In the genomic region with DNA sequence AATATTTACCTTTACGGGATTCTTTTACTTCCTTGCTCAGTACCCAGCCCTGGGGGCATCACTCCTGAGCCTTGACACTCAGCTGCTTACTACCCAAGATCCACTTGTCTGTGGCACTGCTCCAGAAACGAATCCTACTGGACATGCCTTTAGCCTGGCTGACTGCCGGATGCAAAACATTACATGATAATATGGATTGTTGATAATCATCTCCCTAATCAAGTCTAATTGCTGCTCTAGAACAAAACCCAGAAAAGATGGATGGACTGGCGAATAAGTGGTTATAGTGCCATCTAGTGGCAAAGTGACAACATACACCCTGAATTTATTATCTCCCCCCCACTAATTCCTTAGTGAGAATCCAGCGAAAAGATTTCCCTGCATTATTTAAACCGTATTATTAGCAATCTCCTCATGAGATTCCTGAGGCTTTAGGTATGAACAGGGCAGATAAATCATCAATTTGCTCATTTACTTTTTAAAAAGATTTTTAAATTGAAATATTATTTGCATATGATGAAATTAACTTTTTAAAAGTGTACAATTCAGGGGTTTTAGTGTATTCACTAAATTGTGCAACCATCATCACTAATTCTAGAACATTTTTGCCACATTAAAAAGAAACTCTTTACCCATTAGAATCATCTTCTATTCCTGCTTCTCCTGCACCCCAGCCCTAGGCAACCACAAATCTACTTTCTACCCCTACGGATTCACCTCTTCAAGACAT, we compare ENCODE assay signal across 8 cellular contexts.
DNase-seq lines count a peak whose midpoint lies in the region; ATAC-seq and TF ChIP-seq lines count a peak whose summit lies in the region.

No MANE protein-coding gene starts in this region.

- no peaks in the 10 kb centered on the region for H3K4me1 Mint-ChIP-seq in naive B cell

- TF ChIP-seq CTCF in epithelial cell of proximal tubule (conservative IDR thresholded peaks at IDR 0.05; ENCODE audit: low read depth, low read length): peak; percentile 78

- ATAC-seq in naive B cell (ENCODE audit: low read depth in 2 of 2) (peak; percentile 32 to 43), HG02642 (IDR thresholded peaks at IDR 0.05; ENCODE audit: poor library complexity, unreplicated experiment) (no peak)

- H3K27me3 Mint-ChIP-seq in naive B cell: peaks cover 0 to 18% (median 14%) of the 10 kb centered on the region in 3 donors

- peak; percentile 14 for DNase-seq in stimulated activated CD4-positive, alpha-beta T cell treated with anti-CD3 and anti-CD28 coated beads, Interleukin-4, amount 100 ng/mL, for 24 hours
- no peak for DNase-seq in stimulated activated CD4-positive, alpha-beta T cell treated with anti-CD3 and anti-CD28 coated beads, Interleukin-4, amount 100 ng/mL, for 4 hours
- DNase-seq in NCI-H1092 (lab: John Stamatoyannopoulos, UW): peak; percentile 2
- peak; percentile 88 for DNase-seq in SK-N-DZ (ENCODE audit: low spot score)
- no peak for DNase-seq in epithelial cell of proximal tubule (ENCODE audit: low read depth)
- DNase-seq in naive B cell: peak; percentile 46
- DNase-seq in middle frontal gyrus (ENCODE audit: extremely low spot score, low spot score): no peak

- no peaks in the 10 kb centered on the region for H3K9me3 Mint-ChIP-seq in naive B cell

- H3K27ac Mint-ChIP-seq in naive B cell: peak overlapping the region in 1 of 6 donors; percentile 36

- H3K4me3 ChIP-seq in epithelial cell of proximal tubule (ENCODE audit: low read depth, low read length): no peak overlapping the region

- H3K36me3 Mint-ChIP-seq in naive B cell: no peaks in the 10 kb centered on the region

- H3K4me3 Mint-ChIP-seq in naive B cell: no peak overlapping the region

Comparison
In these comparisons a context has a peak if more than half of its experiments do, and no peak if none do; other contexts are left out.
1. DNase-seq: peak in stimulated activated CD4-positive, alpha-beta T cell treated with anti-CD3 and anti-CD28 coated beads, Interleukin-4, amount 100 ng/mL, for 24 hours (single experiment), NCI-H1092 (single experiment), SK-N-DZ (single experiment) and naive B cell (single experiment); none in stimulated activated CD4-positive, alpha-beta T cell treated with anti-CD3 and anti-CD28 coated beads, Interleukin-4, amount 100 ng/mL, for 4 hours (0 of 2), epithelial cell of proximal tubule (single experiment) and middle frontal gyrus (single experiment).